Comparison of ENCODE assay signal across 2 cellular contexts in the genomic region with DNA sequence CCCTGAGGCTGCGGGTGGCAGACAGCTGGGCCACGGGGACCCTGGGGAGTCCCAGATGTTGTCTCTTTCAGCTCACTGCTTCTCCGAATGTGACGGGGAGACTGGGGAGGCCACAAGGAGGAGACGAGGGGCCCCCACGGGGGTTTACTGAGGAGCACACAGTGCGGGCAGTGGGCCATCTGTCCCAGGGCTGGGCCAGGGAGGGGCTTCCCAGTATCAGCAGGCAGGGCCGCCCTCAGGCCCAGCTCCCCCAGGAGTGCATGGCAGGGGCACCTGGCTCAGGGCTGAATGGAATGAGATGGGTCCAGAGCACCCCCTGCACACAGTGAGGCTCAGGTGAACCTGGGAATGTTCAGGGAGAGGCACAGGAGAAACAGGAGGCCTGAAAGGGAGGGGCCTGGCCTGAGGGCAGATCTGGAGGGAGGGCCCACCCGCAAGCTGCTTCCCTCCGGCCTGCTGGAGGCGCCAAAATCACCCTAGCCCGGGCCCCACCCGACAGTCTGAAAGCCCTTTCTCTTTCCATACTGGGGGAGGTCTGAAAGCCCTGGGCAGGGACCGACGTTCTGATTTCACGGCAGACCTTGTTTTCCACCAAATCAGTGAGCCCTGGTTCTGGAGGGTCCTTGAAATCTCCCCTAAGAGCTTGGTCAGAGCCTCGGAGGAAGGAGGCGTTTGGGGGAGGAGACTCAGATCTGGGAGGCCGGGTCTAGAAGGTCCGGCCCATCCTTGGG.
A peak's percentile ranks its signal among the peaks of the same experiment; 100 is the strongest.
TF ChIP-seq lines count a peak whose summit lies in the region.

No MANE protein-coding gene starts in this region.

TF ChIP-seq in A549, 52 proteins besides CTCF, POLR2A, EP300 and RAD21 (continued from another document):
- no peak for TF ChIP-seq REST (IDR thresholded peaks at IDR 0.05)
- no peak for TF ChIP-seq RFX5 (IDR thresholded peaks at IDR 0.05)
- no peak for TF ChIP-seq NR3C1 (IDR thresholded peaks at IDR 0.05)
- no peak for TF ChIP-seq SMC3 (IDR thresholded peaks at IDR 0.05)
- TF ChIP-seq CBX8 (IDR thresholded peaks at IDR 0.05) = no peak
- TF ChIP-seq EHF (CRISPR knock-in tag; IDR thresholded peaks at IDR 0.05) = no peak
- TF ChIP-seq PHF8 (IDR thresholded peaks at IDR 0.05; ENCODE audit: borderline replicate concordance, low read depth) = peak; percentile 58; the same call in 1 of the 2 replicates
- TF ChIP-seq, protein P1, sequence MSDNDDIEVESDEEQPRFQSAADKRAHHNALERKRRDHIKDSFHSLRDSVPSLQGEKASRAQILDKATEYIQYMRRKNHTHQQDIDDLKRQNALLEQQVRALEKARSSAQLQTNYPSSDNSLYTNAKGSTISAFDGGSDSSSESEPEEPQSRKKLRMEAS (IDR thresholded peaks at IDR 0.05) = peak; percentile 56
- 0 out of 2 replicates have a peak, but pooled peaks have one; percentile 19 for TF ChIP-seq GATA3 (IDR thresholded peaks at IDR 0.05; ENCODE audit: borderline replicate concordance)

TF ChIP-seq in HEK293, 187 proteins besides CTCF, POLR2A, EP300 and RAD21 (continued from another document and continues in another):
- TF ChIP-seq, protein P2, sequence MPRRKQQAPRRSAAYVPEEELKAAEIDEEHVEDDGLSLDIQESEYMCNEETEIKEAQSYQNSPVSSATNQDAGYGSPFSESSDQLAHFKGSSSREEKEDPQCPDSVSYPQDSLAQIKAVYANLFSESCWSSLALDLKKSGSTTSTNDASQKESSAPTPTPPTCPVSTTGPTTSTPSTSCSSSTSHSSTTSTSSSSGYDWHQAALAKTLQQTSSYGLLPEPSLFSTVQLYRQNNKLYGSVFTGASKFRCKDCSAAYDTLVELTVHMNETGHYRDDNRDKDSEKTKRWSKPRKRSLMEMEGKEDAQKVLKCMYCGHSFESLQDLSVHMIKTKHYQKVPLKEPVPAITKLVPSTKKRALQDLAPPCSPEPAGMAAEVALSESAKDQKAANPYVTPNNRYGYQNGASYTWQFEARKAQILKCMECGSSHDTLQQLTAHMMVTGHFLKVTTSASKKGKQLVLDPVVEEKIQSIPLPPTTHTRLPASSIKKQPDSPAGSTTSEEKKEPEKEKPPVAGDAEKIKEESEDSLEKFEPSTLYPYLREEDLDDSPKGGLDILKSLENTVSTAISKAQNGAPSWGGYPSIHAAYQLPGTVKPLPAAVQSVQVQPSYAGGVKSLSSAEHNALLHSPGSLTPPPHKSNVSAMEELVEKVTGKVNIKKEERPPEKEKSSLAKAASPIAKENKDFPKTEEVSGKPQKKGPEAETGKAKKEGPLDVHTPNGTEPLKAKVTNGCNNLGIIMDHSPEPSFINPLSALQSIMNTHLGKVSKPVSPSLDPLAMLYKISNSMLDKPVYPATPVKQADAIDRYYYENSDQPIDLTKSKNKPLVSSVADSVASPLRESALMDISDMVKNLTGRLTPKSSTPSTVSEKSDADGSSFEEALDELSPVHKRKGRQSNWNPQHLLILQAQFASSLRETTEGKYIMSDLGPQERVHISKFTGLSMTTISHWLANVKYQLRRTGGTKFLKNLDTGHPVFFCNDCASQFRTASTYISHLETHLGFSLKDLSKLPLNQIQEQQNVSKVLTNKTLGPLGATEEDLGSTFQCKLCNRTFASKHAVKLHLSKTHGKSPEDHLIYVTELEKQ (tag by site-specific recombination; IDR thresholded peaks at IDR 0.05; ENCODE audit: borderline replicate concordance) = no peak
- TF ChIP-seq ZNF239 (tag by site-specific recombination; IDR thresholded peaks at IDR 0.05) (no peak), ZNF514 (tag by site-specific recombination; IDR thresholded peaks at IDR 0.05) (no peak), KLF16 (tag by site-specific recombination; IDR thresholded peaks at IDR 0.05) (peak; percentile 27; the same call in 1 of the 2 replicates), ZNF692 (tag by site-specific recombination; IDR thresholded peaks at IDR 0.05) (peak; percentile 99), ZSCAN30 (tag by site-specific recombination; IDR thresholded peaks at IDR 0.05) (0 out of 2 replicates have a peak, but pooled peaks have one; percentile 6), ZXDB (tag by site-specific recombination; IDR thresholded peaks at IDR 0.05) (0 out of 2 replicates have a peak, but pooled peaks have one; percentile 22), ZBTB8A (tag by site-specific recombination; IDR thresholded peaks at IDR 0.05) (peak; percentile 72; the same call in 1 of the 2 replicates), ZNF292 (tag by site-specific recombination; IDR thresholded peaks at IDR 0.05; ENCODE audit: borderline replicate concordance, low read depth) (no peak), ZNF202 (tag by site-specific recombination; IDR thresholded peaks at IDR 0.05; ENCODE audit: borderline replicate concordance) (no peak), KLF7 (tag by site-specific recombination; IDR thresholded peaks at IDR 0.05; ENCODE audit: borderline replicate concordance) (peak; percentile 49; the same call in 1 of the 2 replicates), ZNF175 (tag by site-specific recombination; IDR thresholded peaks at IDR 0.05) (no peak), ZBTB48 (tag by site-specific recombination; IDR thresholded peaks at IDR 0.05) (peak; percentile 90), PRDM1 (tag by site-specific recombination; IDR thresholded peaks at IDR 0.05) (peak; percentile 59; the same call in 1 of the 2 replicates), ZFP69B (tag by site-specific recombination; IDR thresholded peaks at IDR 0.05) (peak; percentile 99), ZNF561 (tag by site-specific recombination; IDR thresholded peaks at IDR 0.05; ENCODE audit: borderline replicate concordance) (0 out of 2 replicates have a peak, but pooled peaks have one; percentile 33), ZNF626 (tag by site-specific recombination; IDR thresholded peaks at IDR 0.05) (no peak), YY2 (tag by site-specific recombination; IDR thresholded peaks at IDR 0.05) (no peak), ZNF549 (tag by site-specific recombination; IDR thresholded peaks at IDR 0.05) (no peak), ZNF555 (tag by site-specific recombination; conservative IDR thresholded peaks at IDR 0.05) (no peak), RBAK (tag by site-specific recombination; IDR thresholded peaks at IDR 0.05) (no peak), ZNF24 (tag by site-specific recombination; IDR thresholded peaks at IDR 0.05) (no peak), ZNF214 (tag by site-specific recombination; IDR thresholded peaks at IDR 0.05; ENCODE audit: borderline replicate concordance) (no peak), ZBTB6 (tag by site-specific recombination; IDR thresholded peaks at IDR 0.05) (no peak), ZNF423 (tag by site-specific recombination; IDR thresholded peaks at IDR 0.05) (no peak), ZSCAN23 (tag by site-specific recombination; IDR thresholded peaks at IDR 0.05) (no peak), ZNF138 (tag by site-specific recombination; IDR thresholded peaks at IDR 0.05; ENCODE audit: borderline replicate concordance) (no peak), ZNF398 (tag by site-specific recombination; IDR thresholded peaks at IDR 0.05) (no peak), MYNN (tag by site-specific recombination; IDR thresholded peaks at IDR 0.05; ENCODE audit: borderline replicate concordance) (no peak)
- TF ChIP-seq, protein P3, sequence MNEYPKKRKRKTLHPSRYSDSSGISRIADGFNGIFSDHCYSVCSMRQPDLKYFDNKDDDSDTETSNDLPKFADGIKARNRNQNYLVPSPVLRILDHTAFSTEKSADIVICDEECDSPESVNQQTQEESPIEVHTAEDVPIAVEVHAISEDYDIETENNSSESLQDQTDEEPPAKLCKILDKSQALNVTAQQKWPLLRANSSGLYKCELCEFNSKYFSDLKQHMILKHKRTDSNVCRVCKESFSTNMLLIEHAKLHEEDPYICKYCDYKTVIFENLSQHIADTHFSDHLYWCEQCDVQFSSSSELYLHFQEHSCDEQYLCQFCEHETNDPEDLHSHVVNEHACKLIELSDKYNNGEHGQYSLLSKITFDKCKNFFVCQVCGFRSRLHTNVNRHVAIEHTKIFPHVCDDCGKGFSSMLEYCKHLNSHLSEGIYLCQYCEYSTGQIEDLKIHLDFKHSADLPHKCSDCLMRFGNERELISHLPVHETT (tag by site-specific recombination; IDR thresholded peaks at IDR 0.05) = no peak
- TF ChIP-seq, protein P4, sequence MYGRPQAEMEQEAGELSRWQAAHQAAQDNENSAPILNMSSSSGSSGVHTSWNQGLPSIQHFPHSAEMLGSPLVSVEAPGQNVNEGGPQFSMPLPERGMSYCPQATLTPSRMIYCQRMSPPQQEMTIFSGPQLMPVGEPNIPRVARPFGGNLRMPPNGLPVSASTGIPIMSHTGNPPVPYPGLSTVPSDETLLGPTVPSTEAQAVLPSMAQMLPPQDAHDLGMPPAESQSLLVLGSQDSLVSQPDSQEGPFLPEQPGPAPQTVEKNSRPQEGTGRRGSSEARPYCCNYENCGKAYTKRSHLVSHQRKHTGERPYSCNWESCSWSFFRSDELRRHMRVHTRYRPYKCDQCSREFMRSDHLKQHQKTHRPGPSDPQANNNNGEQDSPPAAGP (tag by site-specific recombination; IDR thresholded peaks at IDR 0.05) = peak; percentile 67; the same call in 1 of the 2 replicates
- TF ChIP-seq, protein P5, sequence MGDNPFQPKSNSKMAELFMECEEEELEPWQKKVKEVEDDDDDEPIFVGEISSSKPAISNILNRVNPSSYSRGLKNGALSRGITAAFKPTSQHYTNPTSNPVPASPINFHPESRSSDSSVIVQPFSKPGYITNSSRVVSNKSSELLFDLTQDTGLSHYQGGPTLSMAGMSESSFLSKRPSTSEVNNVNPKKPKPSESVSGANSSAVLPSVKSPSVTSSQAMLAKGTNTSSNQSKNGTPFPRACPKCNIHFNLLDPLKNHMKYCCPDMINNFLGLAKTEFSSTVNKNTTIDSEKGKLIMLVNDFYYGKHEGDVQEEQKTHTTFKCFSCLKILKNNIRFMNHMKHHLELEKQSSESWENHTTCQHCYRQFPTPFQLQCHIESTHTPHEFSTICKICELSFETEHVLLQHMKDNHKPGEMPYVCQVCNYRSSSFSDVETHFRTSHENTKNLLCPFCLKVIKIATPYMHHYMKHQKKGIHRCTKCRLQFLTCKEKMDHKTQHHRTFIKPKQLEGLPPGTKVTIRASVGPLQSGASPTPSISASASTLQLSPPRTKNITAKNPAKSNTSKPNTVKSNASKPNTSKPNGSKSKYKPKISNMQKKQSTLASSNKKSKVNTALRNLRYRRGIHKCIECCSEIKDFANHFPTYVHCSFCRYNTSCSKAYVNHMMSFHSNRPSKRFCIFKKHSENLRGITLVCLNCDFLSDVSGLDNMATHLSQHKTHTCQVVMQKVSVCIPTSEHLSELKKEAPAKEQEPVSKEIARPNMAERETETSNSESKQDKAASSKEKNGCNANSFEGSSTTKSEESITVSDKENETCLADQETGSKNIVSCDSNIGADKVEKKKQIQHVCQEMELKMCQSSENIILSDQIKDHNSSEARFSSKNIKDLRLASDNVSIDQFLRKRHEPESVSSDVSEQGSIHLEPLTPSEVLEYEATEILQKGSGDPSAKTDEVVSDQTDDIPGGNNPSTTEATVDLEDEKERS (tag by site-specific recombination; IDR thresholded peaks at IDR 0.05) = no peak
- TF ChIP-seq, protein P6, sequence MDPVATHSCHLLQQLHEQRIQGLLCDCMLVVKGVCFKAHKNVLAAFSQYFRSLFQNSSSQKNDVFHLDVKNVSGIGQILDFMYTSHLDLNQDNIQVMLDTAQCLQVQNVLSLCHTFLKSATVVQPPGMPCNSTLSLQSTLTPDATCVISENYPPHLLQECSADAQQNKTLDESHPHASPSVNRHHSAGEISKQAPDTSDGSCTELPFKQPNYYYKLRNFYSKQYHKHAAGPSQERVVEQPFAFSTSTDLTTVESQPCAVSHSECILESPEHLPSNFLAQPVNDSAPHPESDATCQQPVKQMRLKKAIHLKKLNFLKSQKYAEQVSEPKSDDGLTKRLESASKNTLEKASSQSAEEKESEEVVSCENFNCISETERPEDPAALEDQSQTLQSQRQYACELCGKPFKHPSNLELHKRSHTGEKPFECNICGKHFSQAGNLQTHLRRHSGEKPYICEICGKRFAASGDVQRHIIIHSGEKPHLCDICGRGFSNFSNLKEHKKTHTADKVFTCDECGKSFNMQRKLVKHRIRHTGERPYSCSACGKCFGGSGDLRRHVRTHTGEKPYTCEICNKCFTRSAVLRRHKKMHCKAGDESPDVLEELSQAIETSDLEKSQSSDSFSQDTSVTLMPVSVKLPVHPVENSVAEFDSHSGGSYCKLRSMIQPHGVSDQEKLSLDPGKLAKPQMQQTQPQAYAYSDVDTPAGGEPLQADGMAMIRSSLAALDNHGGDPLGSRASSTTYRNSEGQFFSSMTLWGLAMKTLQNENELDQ (tag by site-specific recombination; IDR thresholded peaks at IDR 0.05; ENCODE audit: low read depth) = no peak
